ENCODE assay signal across 9 cellular contexts in the genomic region with DNA sequence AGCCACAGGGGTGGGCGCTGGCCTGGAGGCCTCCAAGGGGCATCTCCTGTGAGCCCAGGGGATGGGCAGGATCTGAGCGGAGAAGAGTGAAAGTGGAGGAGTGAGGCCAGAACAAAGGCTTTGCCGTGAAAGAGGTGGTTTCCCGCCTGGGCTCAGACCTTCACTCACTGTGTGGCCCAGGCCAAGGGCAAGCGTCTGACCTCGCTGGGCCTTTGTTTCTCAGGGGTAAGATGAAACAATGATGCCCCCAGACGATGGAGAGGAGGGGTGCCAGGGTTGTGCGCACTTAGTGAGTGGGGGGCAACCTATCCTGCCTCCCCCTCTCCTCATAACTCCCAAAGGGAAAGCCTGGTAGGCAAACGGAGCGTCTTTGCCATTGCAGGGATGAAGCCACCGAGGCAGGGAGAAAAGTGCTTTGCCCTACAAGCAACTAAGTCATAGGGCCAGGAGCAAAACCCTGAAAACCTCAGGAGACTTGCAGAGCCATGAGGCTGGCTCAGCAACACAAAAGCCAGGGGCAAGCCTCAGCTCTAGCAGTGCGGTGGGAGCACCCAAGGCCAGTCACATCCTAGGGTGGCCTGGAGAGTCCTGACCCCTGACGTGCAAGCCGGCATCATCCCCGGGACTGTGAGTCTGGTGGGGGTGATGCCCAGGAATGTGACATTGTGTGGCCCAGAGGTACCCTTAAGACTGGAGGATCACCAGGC. TPM values are rescaled to one million over a fixed set of nuclear protein-coding genes. Genes with fewer than 3 reads are reported as not detected.
DNase-seq lines count a peak whose midpoint lies in the region; ATAC-seq lines count a peak whose summit lies in the region.
"Had no signal": no experiment of that assay in that cellular context is flagged by ENCODE, and none has a peak within 500 bp of the region (broad histone marks: within the 10 kb centered on the region; RNA-seq: fewer than 3 reads in every experiment).

No MANE protein-coding gene starts in this region.

- DNase-seq in T-helper 2 cell treated with Interferon-gamma antibody and Interleukin-4, amounts not matched to agents 5 μg/mL and 100 μg/mL, for 36 hours (ENCODE audit: low spot score): no peak
- DNase-seq in T-helper 2 cell (no peak), NOMO-1 treated with dmso at 0.1 percent for 144 hours (lab: John Stamatoyannopoulos, UW; ENCODE audit: unreplicated experiment) (no peak)
- no peak for DNase-seq in activated T-helper 1 cell treated with anti-CD3 and anti-CD28 coated beads, Interleukin-12 subunit alpha, Interleukin-12 subunit beta, Interleukin-2, Interleukin-4 antibody, amounts not matched to agents 30 ng/mL and 10 ng/mL and 1 ng/mL, durations not matched to agents 14 hours and 24 hours and 36 hours (ENCODE audit: low spot score)
- peak in 1 of 2 donors; percentile 8 for DNase-seq in stimulated activated naive CD8-positive, alpha-beta T cell treated with anti-CD3 and anti-CD28 coated beads, Interleukin-15, amount 100 ng/mL, for 72 hours
- DNase-seq: cortex of kidney had no signal

- H3K27ac Mint-ChIP-seq in T-helper 2 cell treated with Interferon-gamma antibody and Interleukin-4, amounts not matched to agents 5 μg/mL and 100 μg/mL, for 36 hours: peak overlapping the region; percentile 8
- H3K27ac Mint-ChIP-seq in activated T-helper 1 cell treated with anti-CD3 and anti-CD28 coated beads, Interleukin-12 subunit alpha, Interleukin-12 subunit beta, Interleukin-2, Interleukin-4 antibody, amounts not matched to agents 30 ng/mL and 10 ng/mL and 1 ng/mL, durations not matched to agents 14 hours and 24 hours and 36 hours: no peak overlapping the region
- H3K27ac Mint-ChIP-seq in stimulated activated naive CD8-positive, alpha-beta T cell treated with anti-CD3 and anti-CD28 coated beads, Interleukin-15, amount 100 ng/mL, for 72 hours: peak overlapping the region; percentile 52 to 90

- intact Hi-C loops in activated T-helper 1 cell treated with anti-CD3 and anti-CD28 coated beads, Interleukin-12 subunit alpha, Interleukin-12 subunit beta, Interleukin-2, Interleukin-4 antibody, amounts not matched to agents 30 ng/mL and 10 ng/mL and 1 ng/mL, durations not matched to agents 14 hours and 24 hours and 36 hours (cut with micrococcal nuclease): no loop called here

- no peaks in the 10 kb centered on the region for H3K9me3 ChIP-seq in iPS-20b (ENCODE audit: insufficient read depth, low read depth, low read length)

- H3K4me3 Mint-ChIP-seq in T-helper 2 cell treated with Interferon-gamma antibody and Interleukin-4, amounts not matched to agents 5 μg/mL and 100 μg/mL, for 36 hours: peak overlapping the region; percentile 77
- H3K4me3 Mint-ChIP-seq in activated T-helper 1 cell treated with anti-CD3 and anti-CD28 coated beads, Interleukin-12 subunit alpha, Interleukin-12 subunit beta, Interleukin-2, Interleukin-4 antibody, amounts not matched to agents 30 ng/mL and 10 ng/mL and 1 ng/mL, durations not matched to agents 14 hours and 24 hours and 36 hours: peak overlapping the region; percentile 66
- H3K4me3 Mint-ChIP-seq in stimulated activated naive CD8-positive, alpha-beta T cell treated with anti-CD3 and anti-CD28 coated beads, Interleukin-15, amount 100 ng/mL, for 72 hours: peak overlapping the region; percentile 88 to 91

- H3K27ac ChIP-seq in iPS-20b (ENCODE audit: low read length): peak overlapping the region; percentile 94

- H3K4me1 ChIP-seq in iPS-20b (ENCODE audit: insufficient read depth, low read length): peaks cover 11% of the 10 kb centered on the region

- H3K36me3 Mint-ChIP-seq in T-helper 2 cell treated with Interferon-gamma antibody and Interleukin-4, amounts not matched to agents 5 μg/mL and 100 μg/mL, for 36 hours (ENCODE audit: low read depth): peaks cover 4% of the 10 kb centered on the region
- H3K36me3 Mint-ChIP-seq in activated T-helper 1 cell treated with anti-CD3 and anti-CD28 coated beads, Interleukin-12 subunit alpha, Interleukin-12 subunit beta, Interleukin-2, Interleukin-4 antibody, amounts not matched to agents 30 ng/mL and 10 ng/mL and 1 ng/mL, durations not matched to agents 14 hours and 24 hours and 36 hours (ENCODE audit: low read depth): peaks cover 3% of the 10 kb centered on the region

- peaks cover 19% of the 10 kb centered on the region for H3K4me1 Mint-ChIP-seq in T-helper 2 cell treated with Interferon-gamma antibody and Interleukin-4, amounts not matched to agents 5 μg/mL and 100 μg/mL, for 36 hours (ENCODE audit: low read depth)
- peaks cover 32% of the 10 kb centered on the region for H3K4me1 Mint-ChIP-seq in activated T-helper 1 cell treated with anti-CD3 and anti-CD28 coated beads, Interleukin-12 subunit alpha, Interleukin-12 subunit beta, Interleukin-2, Interleukin-4 antibody, amounts not matched to agents 30 ng/mL and 10 ng/mL and 1 ng/mL, durations not matched to agents 14 hours and 24 hours and 36 hours (ENCODE audit: low read depth)
- H3K4me1 Mint-ChIP-seq in stimulated activated naive CD8-positive, alpha-beta T cell treated with anti-CD3 and anti-CD28 coated beads, Interleukin-15, amount 100 ng/mL, for 72 hours: peaks cover 55% of the 10 kb centered on the region

- no peak for ATAC-seq in stimulated activated naive CD8-positive, alpha-beta T cell treated with anti-CD3 and anti-CD28 coated beads, Interleukin-15, amount 100 ng/mL, for 72 hours
- no peak for ATAC-seq in HG03442 (IDR thresholded peaks at IDR 0.05; ENCODE audit: unreplicated experiment)
- no peak for ATAC-seq in GM18867 (IDR thresholded peaks at IDR 0.05; ENCODE audit: unreplicated experiment)

- H3K36me3 ChIP-seq in iPS-20b (ENCODE audit: insufficient read depth, low read depth, low read length): no peaks in the 10 kb centered on the region

- H3K4me3 ChIP-seq in iPS-20b (ENCODE audit: low read length): peak overlapping the region; percentile 83

- no peaks in the 10 kb centered on the region for H3K9me3 Mint-ChIP-seq in T-helper 2 cell treated with Interferon-gamma antibody and Interleukin-4, amounts not matched to agents 5 μg/mL and 100 μg/mL, for 36 hours
- H3K9me3 Mint-ChIP-seq in activated T-helper 1 cell treated with anti-CD3 and anti-CD28 coated beads, Interleukin-12 subunit alpha, Interleukin-12 subunit beta, Interleukin-2, Interleukin-4 antibody, amounts not matched to agents 30 ng/mL and 10 ng/mL and 1 ng/mL, durations not matched to agents 14 hours and 24 hours and 36 hours: no peaks in the 10 kb centered on the region
- H3K9me3 Mint-ChIP-seq in stimulated activated naive CD8-positive, alpha-beta T cell treated with anti-CD3 and anti-CD28 coated beads, Interleukin-15, amount 100 ng/mL, for 72 hours: no peaks in the 10 kb centered on the region

- H3K27me3 Mint-ChIP-seq in T-helper 2 cell treated with Interferon-gamma antibody and Interleukin-4, amounts not matched to agents 5 μg/mL and 100 μg/mL, for 36 hours (ENCODE audit: low read depth): peaks cover 17% of the 10 kb centered on the region
- H3K27me3 Mint-ChIP-seq in activated T-helper 1 cell treated with anti-CD3 and anti-CD28 coated beads, Interleukin-12 subunit alpha, Interleukin-12 subunit beta, Interleukin-2, Interleukin-4 antibody, amounts not matched to agents 30 ng/mL and 10 ng/mL and 1 ng/mL, durations not matched to agents 14 hours and 24 hours and 36 hours (ENCODE audit: insufficient read depth): peaks cover 19% of the 10 kb centered on the region
- H3K27me3 Mint-ChIP-seq in stimulated activated naive CD8-positive, alpha-beta T cell treated with anti-CD3 and anti-CD28 coated beads, Interleukin-15, amount 100 ng/mL, for 72 hours: no peaks in the 10 kb centered on the region

- peaks cover 11% of the 10 kb centered on the region for H3K27me3 ChIP-seq in iPS-20b (ENCODE audit: insufficient read depth, low read length)

- peak overlapping the region; percentile 96 for H3K9ac ChIP-seq in iPS-20b (ENCODE audit: low read depth, low read length)

RNA-seq across cellular contexts. Expression of gene STMN3, which starts 0.9 kb away (rescaled TPM):
- total RNA-seq in activated T-helper 1 cell treated with anti-CD3 and anti-CD28 coated beads, Interleukin-12 subunit alpha, Interleukin-12 subunit beta, Interleukin-2, Interleukin-4 antibody, amounts not matched to agents 30 ng/mL and 10 ng/mL and 1 ng/mL, durations not matched to agents 14 hours and 24 hours and 36 hours: 5.3 and 5.5 TPM in 2 replicates

RNA-seq across cellular contexts. Expression of gene RTEL1, which starts 4.0 kb away (rescaled TPM):
- total RNA-seq in activated T-helper 1 cell treated with anti-CD3 and anti-CD28 coated beads, Interleukin-12 subunit alpha, Interleukin-12 subunit beta, Interleukin-2, Interleukin-4 antibody, amounts not matched to agents 30 ng/mL and 10 ng/mL and 1 ng/mL, durations not matched to agents 14 hours and 24 hours and 36 hours: 54.4 and 55.5 TPM in 2 replicates

RNA-seq across cellular contexts. Expression of gene GMEB2, which starts 27.2 kb away (rescaled TPM):
- 13.4 and 13.7 TPM in 2 replicates for total RNA-seq in activated T-helper 1 cell treated with anti-CD3 and anti-CD28 coated beads, Interleukin-12 subunit alpha, Interleukin-12 subunit beta, Interleukin-2, Interleukin-4 antibody, amounts not matched to agents 30 ng/mL and 10 ng/mL and 1 ng/mL, durations not matched to agents 14 hours and 24 hours and 36 hours

RNA-seq across cellular contexts. Expression of gene TNFRSF6B, which starts 42.3 kb away (rescaled TPM):
- total RNA-seq in activated T-helper 1 cell treated with anti-CD3 and anti-CD28 coated beads, Interleukin-12 subunit alpha, Interleukin-12 subunit beta, Interleukin-2, Interleukin-4 antibody, amounts not matched to agents 30 ng/mL and 10 ng/mL and 1 ng/mL, durations not matched to agents 14 hours and 24 hours and 36 hours: not detected in 2 replicates

RNA-seq across cellular contexts. Expression of gene ARFRP1, which starts 53.6 kb away (rescaled TPM):
- 71.8 and 73.5 TPM in 2 replicates for total RNA-seq in activated T-helper 1 cell treated with anti-CD3 and anti-CD28 coated beads, Interleukin-12 subunit alpha, Interleukin-12 subunit beta, Interleukin-2, Interleukin-4 antibody, amounts not matched to agents 30 ng/mL and 10 ng/mL and 1 ng/mL, durations not matched to agents 14 hours and 24 hours and 36 hours
